8 cellular contexts compared by ENCODE assay signal in the genomic region with DNA sequence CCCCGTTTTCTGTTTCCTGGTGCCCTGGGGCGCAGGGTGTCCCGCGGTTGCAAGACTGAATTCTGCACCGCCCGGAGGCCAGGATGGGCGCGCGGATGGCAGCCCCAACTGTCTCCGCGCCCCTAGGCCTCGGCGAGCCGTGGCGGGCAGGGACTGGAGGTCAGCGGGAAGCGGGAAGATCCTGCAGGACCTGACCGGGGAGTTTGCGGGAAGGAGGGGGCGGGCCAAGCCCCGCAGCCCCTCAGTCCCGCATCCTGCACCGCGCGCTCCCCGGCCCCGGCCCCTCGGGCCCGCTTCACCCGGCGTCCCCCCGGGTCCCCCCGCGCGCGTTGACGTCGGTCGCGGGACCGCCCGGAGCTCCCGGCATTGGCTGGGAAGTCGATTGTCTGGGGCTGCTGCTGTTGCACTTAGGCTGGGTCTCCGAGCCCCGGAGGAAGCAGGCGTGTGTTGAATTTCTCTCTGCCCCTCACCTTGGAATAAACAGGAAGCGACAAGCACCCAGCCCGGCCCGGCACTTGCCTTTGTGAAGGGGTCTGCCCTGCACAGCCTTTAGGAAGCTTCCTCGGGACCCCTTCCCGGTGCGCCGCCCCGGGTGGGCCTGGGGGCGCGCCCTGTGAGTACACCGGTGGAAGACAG. TPM values are rescaled to one million over a fixed set of nuclear protein-coding genes. Genes with fewer than 3 reads are reported as not detected.
DNase-seq lines count a peak whose midpoint lies in the region; ATAC-seq, FAIRE-seq and TF ChIP-seq lines count a peak whose summit lies in the region.

A gene (plus strand): TSS at position 385 of the 636 bp plus-strand sequence.

- peaks cover 18 to 22% (median 20%) of the 10 kb centered on the region in 3 donors for H3K4me1 Mint-ChIP-seq in naive B cell

- H3K4me1 ChIP-seq in esophagus (ENCODE audit: control insufficient read depth in 2 of 2, insufficient read depth in 2 of 2, low read length in 1 of 2): peaks cover 5 to 11% of the 10 kb centered on the region in 2 donors

- peak within 1 kb of the TSS; percentile 35 for H3K4me3 ChIP-seq in MG63
- H3K4me3 ChIP-seq in esophagus (ENCODE audit: low read depth in 1 of 2, low read length in 2 of 2): peak within 1 kb of the TSS; percentile 59 to 70

- H3K27me3 Mint-ChIP-seq in naive B cell: peaks cover 44 to 69% (median 44%) of the 10 kb centered on the region in 3 donors

- H3K27me3 ChIP-seq in MG63: peaks cover 28% of the 10 kb centered on the region
- no peaks in the 10 kb centered on the region for H3K27me3 ChIP-seq in esophagus (ENCODE audit: control insufficient read depth in 1 of 2, insufficient read depth in 2 of 2, low read length in 2 of 2)

- DNase-seq in CD1c-positive myeloid dendritic cell (ENCODE audit: extremely low spot score) (peak; percentile 46), MG63 (no peak), naive B cell (peak; percentile 42), H54 (ENCODE audit: insufficient read length, low spot score) (no peak), kidney glomerular epithelial cell (lab: John Stamatoyannopoulos, UW) (no peak)
- peak in 2 of 3 experiments; percentile 11 to 22 for DNase-seq in activated CD8-positive, alpha-beta memory T cell treated with anti-CD3 and anti-CD28 coated beads for 48 hours (ENCODE audit: low read depth in 2 of 3, low spot score in 2 of 3)

- peak within 1 kb of the TSS; percentile 58 to 70 for H3K27ac ChIP-seq in esophagus (ENCODE audit: low read depth in 2 of 2, low read length in 1 of 2)
- no peak within 1 kb of the TSS for H3K27ac ChIP-seq in temporal lobe (ENCODE audit: low read depth, low read length)

- no peaks in the 10 kb centered on the region for H3K36me3 Mint-ChIP-seq in naive B cell

- no peak for TF ChIP-seq POLR2A in H54 (IDR thresholded peaks at IDR 0.05; ENCODE audit: low read depth, low read length)

- H3K9me3 Mint-ChIP-seq in naive B cell: peaks cover 0 to 1% (median 0%) of the 10 kb centered on the region in 7 donors

- H3K9me3 ChIP-seq in MG63 (no peaks in the 10 kb centered on the region), esophagus (ENCODE audit: control insufficient read depth in 2 of 2, insufficient read depth in 1 of 2, low read depth in 1 of 2, low read length in 1 of 2) (no peaks in the 10 kb centered on the region)

- H3K27ac Mint-ChIP-seq in naive B cell: peak within 1 kb of the TSS in 3 of 6 donors; percentile 9 to 80 (median 11)

- no peak for FAIRE-seq in H54 (lab: Jason Lieb, UNC)

- peak; percentile 19 to 21 for ATAC-seq in naive B cell (ENCODE audit: low read depth in 2 of 2)

- H3K4me3 Mint-ChIP-seq in naive B cell: peak within 1 kb of the TSS; percentile 62 to 89 (median 82)

- 1 to 2% methylated on average over 47 to 58 of the region's 58 CpGs for WGBS in esophagus, 2 donors

- H3K36me3 ChIP-seq in MG63 (no peaks in the 10 kb centered on the region), esophagus (ENCODE audit: control insufficient read depth in 2 of 2, insufficient read depth in 2 of 2, low read length in 1 of 2) (no peaks in the 10 kb centered on the region)

RNA-seq across cellular contexts. Expression of the gene that starts here (rescaled TPM):
- 0.02 and 0.36 TPM in 2 replicates for total RNA-seq in MG63 (2014; rRNA removed; shearing (Covaris generic); ENCODE audit: low replicate concordance)
- under 1 TPM; 0.79 to 0.99 TPM for polyA plus RNA-seq in esophagus
- polyA plus RNA-seq in naive B cell (ENCODE audit: low read depth in 6 of 6): 10 to 100 TPM in 2 of 6 donors, 1 to 10 TPM in 4; 6.4 to 16.1 (median 9.2) TPM
- 63.4 TPM for total RNA-seq in temporal lobe

Comparison
In these comparisons a context has a peak if more than half of its experiments do, and no peak if none do; other contexts are left out.
1. RNA of the gene that starts here (total RNA-seq): 63.4 TPM in temporal lobe (single experiment); 0.02 to 0.36 TPM in MG63; every median in the first group is over 10 times any median in the second.
2. DNase-seq: peak in CD1c-positive myeloid dendritic cell (single experiment), activated CD8-positive, alpha-beta memory T cell treated with anti-CD3 and anti-CD28 coated beads for 48 hours (2 of 3) and naive B cell (single experiment); none in MG63 (single experiment), H54 (single experiment) and kidney glomerular epithelial cell (single experiment).